In the genomic region with DNA sequence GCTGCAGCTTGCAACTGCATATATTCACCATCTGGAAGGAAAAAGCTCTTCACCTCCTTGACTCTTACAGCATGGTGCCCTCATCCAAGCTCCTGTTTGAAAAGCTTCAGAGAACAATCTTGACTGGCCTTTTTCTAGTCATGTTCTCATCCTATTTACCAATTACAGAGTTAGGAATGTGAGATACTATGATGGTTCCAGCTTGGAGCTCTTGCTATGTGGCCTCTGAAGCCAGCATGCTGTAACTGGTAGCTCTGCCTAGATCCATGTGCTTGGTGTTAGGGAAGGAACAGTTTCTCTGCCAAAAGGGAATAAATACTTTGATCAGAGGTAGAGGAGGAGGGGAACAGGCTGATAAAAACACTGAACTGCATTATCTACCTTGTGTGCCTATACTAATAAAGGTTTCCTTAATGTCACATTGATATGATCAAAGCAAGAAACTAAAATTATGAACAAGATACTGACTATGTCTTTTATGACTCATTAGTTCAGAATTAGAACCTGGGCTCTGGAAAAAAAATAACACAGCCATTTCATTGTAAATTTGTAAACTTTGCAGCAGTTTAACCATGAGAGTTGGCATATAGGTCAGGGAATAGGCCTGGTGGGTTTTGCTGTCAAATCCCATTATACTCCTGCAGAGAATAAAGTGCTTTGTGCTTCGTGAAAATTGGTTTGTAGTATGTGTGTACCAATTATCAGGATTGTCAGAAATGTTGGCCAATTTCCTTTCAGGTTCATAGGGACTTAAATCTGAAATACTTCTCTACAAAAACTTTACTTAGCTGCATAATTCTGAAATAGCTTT, we compare ENCODE assay signal across 22 cellular contexts.
DNase-seq lines count a peak whose midpoint lies in the region; ATAC-seq and TF ChIP-seq lines count a peak whose summit lies in the region.
"Had no signal": no experiment of that assay in that cellular context is flagged by ENCODE, and none has a peak within 500 bp of the region (broad histone marks: within the 10 kb centered on the region; RNA-seq: fewer than 3 reads in every experiment).

No MANE protein-coding gene starts in this region.

- TF ChIP-seq POLR2A in breast epithelium (IDR thresholded peaks at IDR 0.05), result no peak

- H3K36me3 ChIP-seq in breast epithelium (no peaks in the 10 kb centered on the region), mammary epithelial cell (ENCODE audit: insufficient read depth, low read length) (no peaks in the 10 kb centered on the region), liver (ENCODE audit: control insufficient read depth in 4 of 4, insufficient read depth in 3 of 4, low read depth in 1 of 4, low read length in 3 of 4) (no peaks in the 10 kb centered on the region), aorta (ENCODE audit: control insufficient read depth in 1 of 2, insufficient read depth in 2 of 2, low read length in 1 of 2) (no peaks in the 10 kb centered on the region)
- H3K36me3 ChIP-seq: lower lobe of right lung had no signal

- in situ Hi-C loops in mammary epithelial cell (cut with MboI; ENCODE audit: low sequenced_read_pairs in 2 of 2), result no loop called here

- BruUV-seq in MCF 10A (replicated peaks; lab: Mats Ljungman, UMichigan), result no TSS peak
- BruUV-seq in mammary epithelial cell (replicated peaks; lab: Mats Ljungman, UMichigan), result no TSS peak

- no peaks in the 10 kb centered on the region for H3K36me3 Mint-ChIP-seq in MCF 10A (ENCODE audit: insufficient read depth, unreplicated experiment)
- H3K36me3 Mint-ChIP-seq: CD14-positive monocyte had no signal

- H3K9ac ChIP-seq in mammary epithelial cell (ENCODE audit: insufficient read depth, low read length) (no peak overlapping the region), liver (ENCODE audit: low read depth in 1 of 2, low read length in 2 of 2) (peak overlapping the region in 1 of 2 donors; percentile 81)

- H3K79me2 ChIP-seq in mammary epithelial cell (ENCODE audit: insufficient read depth, low read length), result no peaks in the 10 kb centered on the region

- no peak overlapping the region for H3K4me3 Mint-ChIP-seq in MCF 10A (ENCODE audit: unreplicated experiment)
- H3K4me3 Mint-ChIP-seq: activated CD8-positive, alpha-beta T cell treated with anti-CD3 and anti-CD28 coated beads, Interleukin-2, amount 10 ng/mL, durations not matched to agents 7 days and 5 days; activated T-cell treated with anti-CD3 and anti-CD28 coated beads, Interleukin-2, amount 50 U/mL, for 4 hours; CD14-positive monocyte; dendritic cell treated with granulocyte-macrophage colony-stimulating factor and Interleukin-4, amounts not matched to agents 40 ng/mL and 50 ng/mL, for 4 days; T-helper 2 cell treated with Interferon-gamma antibody and Interleukin-4, amounts not matched to agents 5 μg/mL and 100 μg/mL, for 36 hours had no signal

- no peak for ATAC-seq in aorta (ENCODE audit: low FRiP score)
- ATAC-seq in GM19035 (IDR thresholded peaks at IDR 0.05; ENCODE audit: unreplicated experiment), result no peak
- no peak for ATAC-seq in HG02852 (IDR thresholded peaks at IDR 0.05; ENCODE audit: unreplicated experiment)
- ATAC-seq: activated CD8-positive, alpha-beta T cell treated with anti-CD3 and anti-CD28 coated beads, Interleukin-2, amount 10 ng/mL, durations not matched to agents 7 days and 5 days; activated T-cell treated with anti-CD3 and anti-CD28 coated beads, Interleukin-2, amount 50 U/mL, for 4 hours had no signal

- no peaks in the 10 kb centered on the region for H3K27me3 Mint-ChIP-seq in MCF 10A (ENCODE audit: insufficient read depth, unreplicated experiment)
- H3K27me3 Mint-ChIP-seq: dendritic cell treated with granulocyte-macrophage colony-stimulating factor and Interleukin-4, amounts not matched to agents 40 ng/mL and 50 ng/mL, for 4 days had no signal

- POLR2A ChIA-PET in MCF 10A (lab: Yijun Ruan, JAX), result interaction anchor here (1.0 kb wide), 1 partner anchor 32 kb away, joined by 3 read pairs; no protein-coding TSS in a partner anchor

- H3K4me1 Mint-ChIP-seq in MCF 10A (ENCODE audit: insufficient read depth, unreplicated experiment), result peaks cover 12% of the 10 kb centered on the region
- H3K4me1 Mint-ChIP-seq: CD14-positive monocyte had no signal

- dilution Hi-C loops in mammary epithelial cell (cut with HindIII; ENCODE audit: low sequenced_read_pairs), result no loop called here

- no peaks in the 10 kb centered on the region for H3K4me1 ChIP-seq in breast epithelium
- no peaks in the 10 kb centered on the region for H3K4me1 ChIP-seq in mammary epithelial cell (ENCODE audit: insufficient read depth, low read length)
- peaks cover 9 to 29% (median 21%) of the 10 kb centered on the region in 4 donors for H3K4me1 ChIP-seq in liver (ENCODE audit: control insufficient read depth in 4 of 4, insufficient read depth in 4 of 4, low read length in 3 of 4)
- H3K4me1 ChIP-seq in aorta (ENCODE audit: control insufficient read depth in 1 of 2, insufficient read depth in 2 of 2, low read length in 2 of 2), result peaks cover 4 to 12% of the 10 kb centered on the region in 2 donors
- H3K4me1 ChIP-seq: testis had no signal

- 62% methylated on average over 1 of the region's 1 CpG for WGBS in mammary epithelial cell (ENCODE audit: low coverage, missing lambda C conversion rate)
- 50% methylated on average over 1 of the region's 1 CpG for WGBS in liver
- 73 to 90% methylated on average over 1 of the region's 1 CpG for WGBS in aorta, 2 donors

- H3K27me3 ChIP-seq in breast epithelium, result no peaks in the 10 kb centered on the region
- no peaks in the 10 kb centered on the region for H3K27me3 ChIP-seq in mammary epithelial cell (ENCODE audit: insufficient read depth, low read length)
- no peaks in the 10 kb centered on the region for H3K27me3 ChIP-seq in liver (ENCODE audit: control insufficient read depth in 4 of 4, insufficient read depth in 4 of 4, low read length in 3 of 4)
- H3K27me3 ChIP-seq in aorta (ENCODE audit: control insufficient read depth in 1 of 2, insufficient read depth in 2 of 2, low read length in 1 of 2), result no peaks in the 10 kb centered on the region
- H3K27me3 ChIP-seq: testis had no signal

- H3K9me3 ChIP-seq in breast epithelium (no peaks in the 10 kb centered on the region), mammary epithelial cell (replicated peaks; ENCODE audit: insufficient read depth, low read length) (no peaks in the 10 kb centered on the region), liver (ENCODE audit: control insufficient read depth in 4 of 4, low read length in 3 of 4) (no peaks in the 10 kb centered on the region), aorta (ENCODE audit: control insufficient read depth, low read length) (no peaks in the 10 kb centered on the region)
- H3K9me3 ChIP-seq: lower lobe of right lung, testis had no signal

- CTCF ChIA-PET in MCF 10A (lab: Yijun Ruan, JAX) (interaction anchor here (0.6 kb wide), 1 partner anchor 156 kb away, joined by 3 read pairs; no protein-coding TSS in a partner anchor), mammary epithelial cell (lab: Charles Lee; ENCODE audit: low non-redundant PET) (no interaction called here)

- H2AFZ ChIP-seq in mammary epithelial cell (ENCODE audit: low read depth, low read length), result no peak overlapping the region

- H4K20me1 ChIP-seq in mammary epithelial cell (ENCODE audit: insufficient read depth, low read length), result no peaks in the 10 kb centered on the region

- no peak overlapping the region for H3K4me2 ChIP-seq in mammary epithelial cell (ENCODE audit: insufficient read depth, low read depth, low read length)
- H3K4me2 ChIP-seq: smooth muscle cell had no signal

- DNase-seq in MCF 10A (ENCODE audit: unreplicated experiment) (no peak), breast epithelium (ENCODE audit: low spot score in 2 of 2) (no peak), mammary epithelial cell (peak; percentile 3), cerebellar nuclear complex (lab: John Stamatoyannopoulos, UW) (no peak), aorta (no peak)
- DNase-seq: activated CD4-positive, CD25-positive, alpha-beta regulatory T cell; activated CD8-positive, alpha-beta T cell treated with anti-CD3 and anti-CD28 coated beads, Interleukin-2, amount 10 ng/mL, durations not matched to agents 7 days and 5 days; activated naive CD4-positive, alpha-beta T cell treated with anti-CD3 and anti-CD28 coated beads, Interleukin-2, amount 50 U/mL, for 16 hours; activated T-cell treated with anti-CD3 and anti-CD28 coated beads, Interleukin-2, amount 50 U/mL, for 4 hours; DMS79; Kasumi-1; lower lobe of right lung; NCI-H2171; NCI-H774; testis had no signal

- intact Hi-C loops in MCF 10A (cut with micrococcal nuclease), result no loop called here
- intact Hi-C loops in breast epithelium (cut with DNase I; ENCODE audit: low total_unique reads), result no loop called here
- intact Hi-C loops in mammary epithelial cell (cut with micrococcal nuclease), result no loop called here
- intact Hi-C loops in aorta (cut with DNase I), result no loop called here

- H3K27ac Mint-ChIP-seq in MCF 10A (ENCODE audit: low read depth, unreplicated experiment), result peak overlapping the region; percentile 31
- H3K27ac Mint-ChIP-seq: activated CD8-positive, alpha-beta T cell treated with anti-CD3 and anti-CD28 coated beads, Interleukin-2, amount 10 ng/mL, durations not matched to agents 7 days and 5 days; CD14-positive monocyte; dendritic cell treated with granulocyte-macrophage colony-stimulating factor and Interleukin-4, amounts not matched to agents 40 ng/mL and 50 ng/mL, for 4 days; T-helper 2 cell treated with Interferon-gamma antibody and Interleukin-4, amounts not matched to agents 5 μg/mL and 100 μg/mL, for 36 hours had no signal

- no peak for TF ChIP-seq CTCF in MCF 10A (IDR thresholded peaks at IDR 0.05; ENCODE audit: unreplicated experiment)
- TF ChIP-seq CTCF in breast epithelium (IDR thresholded peaks at IDR 0.05), result no peak
- TF ChIP-seq CTCF in mammary epithelial cell (conservative IDR thresholded peaks at IDR 0.05 in 1 of 2, IDR thresholded peaks at IDR 0.05 in 1 of 2; ENCODE audit: extremely low read depth in 1 of 2, insufficient read depth in 1 of 2, low read depth in 1 of 2, low read length in 2 of 2), result no peak
- TF ChIP-seq CTCF in liver (IDR thresholded peaks at IDR 0.05; ENCODE audit: low read depth, low read length, missing input control), result no peak

- H3K4me3 ChIP-seq in breast epithelium (no peak overlapping the region), mammary epithelial cell (replicated peaks in 1 of 3; ENCODE audit: insufficient read depth in 1 of 3, low read depth in 2 of 3, low read length in 3 of 3) (no peak overlapping the region), liver (ENCODE audit: low read depth in 1 of 3, low read length in 3 of 3) (no peak overlapping the region), aorta (ENCODE audit: low read length in 2 of 2) (no peak overlapping the region)
- H3K4me3 ChIP-seq: lower lobe of right lung, smooth muscle cell, testis had no signal

- no peaks in the 10 kb centered on the region for H3K9me3 Mint-ChIP-seq in MCF 10A (ENCODE audit: unreplicated experiment)
- H3K9me3 Mint-ChIP-seq: activated T-cell treated with anti-CD3 and anti-CD28 coated beads, Interleukin-2, amount 50 U/mL, for 4 hours; dendritic cell treated with granulocyte-macrophage colony-stimulating factor and Interleukin-4, amounts not matched to agents 40 ng/mL and 50 ng/mL, for 4 days; T-helper 2 cell treated with Interferon-gamma antibody and Interleukin-4, amounts not matched to agents 5 μg/mL and 100 μg/mL, for 36 hours had no signal

- no peak for TF ChIP-seq RAD21 in liver (IDR thresholded peaks at IDR 0.05)

- H3K27ac ChIP-seq in breast epithelium, result no peak overlapping the region
- no peak overlapping the region for H3K27ac ChIP-seq in mammary epithelial cell (ENCODE audit: insufficient read depth, low read depth, low read length)
- peak overlapping the region; percentile 87 to 88 for H3K27ac ChIP-seq in liver (ENCODE audit: low read depth in 1 of 2, low read length in 2 of 2)
- H3K27ac ChIP-seq in aorta (ENCODE audit: low read depth in 1 of 2, low read length in 2 of 2), result no peak overlapping the region
- H3K27ac ChIP-seq: lower lobe of right lung, testis had no signal

Comparison
In these comparisons a context has a peak if more than half of its experiments do, and no peak if none do; other contexts are left out.
1. H3K27ac ChIP-seq: peak in liver (2 of 2); none in breast epithelium (0 of 2), mammary epithelial cell (single experiment) and aorta (0 of 2).